ENCODE assay signal across 2 cellular contexts in genomic region chr10:72067463-72068125, GRCh38.
TF ChIP-seq lines count a peak whose summit lies in the region.

No MANE protein-coding gene starts in this region.

TF ChIP-seq in HEK293, 187 proteins besides CTCF, POLR2A, EP300 and RAD21:
- TF ChIP-seq ZSCAN30 (tag by site-specific recombination; IDR thresholded peaks at IDR 0.05), result no peak
- no peak for TF ChIP-seq ZNF2 (tag by site-specific recombination; IDR thresholded peaks at IDR 0.05)
- peak; percentile 79 for TF ChIP-seq EGR2 (tag by site-specific recombination; IDR thresholded peaks at IDR 0.05; ENCODE audit: low read depth)
- TF ChIP-seq KLF17 (tag by site-specific recombination; IDR thresholded peaks at IDR 0.05), result no peak
- peak; percentile 88 for TF ChIP-seq ZFHX2 (tag by site-specific recombination; conservative IDR thresholded peaks at IDR 0.05)
- no peak for TF ChIP-seq ZNF157 (tag by site-specific recombination; IDR thresholded peaks at IDR 0.05)
- no peak for TF ChIP-seq ZNF558 (tag by site-specific recombination; IDR thresholded peaks at IDR 0.05)
- TF ChIP-seq ZNF416 (tag by site-specific recombination; IDR thresholded peaks at IDR 0.05), result no peak
- no peak for TF ChIP-seq ZNF530 (tag by site-specific recombination; IDR thresholded peaks at IDR 0.05; ENCODE audit: low read depth)
- TF ChIP-seq ZNF174 (tag by site-specific recombination; IDR thresholded peaks at IDR 0.05), result no peak

TF ChIP-seq in GM12878, 131 proteins besides CTCF, POLR2A, EP300 and RAD21:
- TF ChIP-seq RUNX3 (IDR thresholded peaks at IDR 0.05; ENCODE audit: low read length), result no peak
- no peak for TF ChIP-seq GABPA (IDR thresholded peaks at IDR 0.05; ENCODE audit: low read depth)
- no peak for TF ChIP-seq LARP7 (IDR thresholded peaks at IDR 0.05)
- no peak for TF ChIP-seq FOS (IDR thresholded peaks at IDR 0.05; ENCODE audit: borderline replicate concordance, extremely low read depth, insufficient read length)
- no peak for TF ChIP-seq SMC3 (IDR thresholded peaks at IDR 0.05; ENCODE audit: borderline replicate concordance, low read length)
